Comparison of ENCODE assay signal across 27 cellular contexts in genomic region chrX:9147086-9147485, GRCh38.
"Had no signal": no experiment of that assay in that cellular context is flagged by ENCODE, and none has a peak within 500 bp of the region (broad histone marks: within the 10 kb centered on the region; RNA-seq: fewer than 3 reads in every experiment).

No MANE protein-coding gene starts in this region.

- FAIRE-seq: islet of Langerhans had no signal

- H3K27ac ChIP-seq: brain microvascular endothelial cell, foreskin keratinocyte, heart right ventricle, left lung, lower lobe of right lung, skin epidermis, testis had no signal

- H3K4me1 ChIP-seq: heart right ventricle, left lung, lower lobe of right lung, transverse colon had no signal

- H3K9me3 ChIP-seq: esophagus muscularis mucosa, left lung, lower lobe of right lung, testis, transverse colon, uterus had no signal

- H3K9me3 Mint-ChIP-seq: activated B cell treated with CpG ODN at 0.5 μM for 24 hours, natural killer cell had no signal

- DNase-seq: activated B cell treated with CpG ODN at 0.5 μM for 24 hours; activated CD4-positive, alpha-beta T cell treated with anti-CD3 and anti-CD28 coated beads, Interleukin-2, amount 50 U/mL, for 1 hour; activated CD8-positive, alpha-beta T cell treated with anti-CD3 and anti-CD28 coated beads for 36 hours; activated gamma-delta T cell treated with Interleukin-2 at 50 U/mL for 16 hours; activated naive CD4-positive, alpha-beta T cell treated with anti-CD3 and anti-CD28 coated beads, Interleukin-2, amount 50 U/mL, for 16 hours; activated T-cell treated with anti-CD3 and anti-CD28 coated beads, Interleukin-2, amount 50 U/mL, for 4 hours; amniotic stem cell; brain microvascular endothelial cell; effector CD4-positive, alpha-beta T cell; foreskin keratinocyte; heart right ventricle; left lung; lower lobe of right lung; natural killer cell; stimulated activated CD4-positive, alpha-beta T cell treated with anti-CD3 and anti-CD28 coated beads, Interleukin-12 subunit alpha, Interleukin-12 subunit beta, amount 100 ng/mL, for 4 hours; stimulated activated CD4-positive, alpha-beta T cell treated with anti-CD3 and anti-CD28 coated beads, Interleukin-4, amount 100 ng/mL, for 1 hour; stimulated activated naive CD8-positive, alpha-beta T cell treated with anti-CD3 and anti-CD28 coated beads, Interleukin-15, Interleukin-2, amounts not matched to agents 100 U/mL and 50 U/mL, for 24 hours; T-helper 2 cell; testis; transverse colon; uterus had no signal

- H3K27ac Mint-ChIP-seq: activated B cell treated with CpG ODN at 0.5 μM for 24 hours; activated CD8-positive, alpha-beta T cell treated with anti-CD3 and anti-CD28 coated beads for 36 hours; activated T-helper 17 cell treated with anti-CD3 and anti-CD28 coated beads, Interleukin-2, amount 50 U/mL, for 72 hours; dendritic cell treated with granulocyte-macrophage colony-stimulating factor and Interleukin-4, amounts not matched to agents 40 ng/mL and 50 ng/mL, for 4 days; natural killer cell; progenitor cell of endocrine pancreas had no signal

- H3K36me3 ChIP-seq: brain microvascular endothelial cell, esophagus muscularis mucosa, heart right ventricle, left lung, lower lobe of right lung, transverse colon, uterus had no signal

- H3K27me3 ChIP-seq: brain microvascular endothelial cell, esophagus muscularis mucosa, foreskin keratinocyte, left lung, testis, transverse colon, uterus had no signal

- H3K36me3 Mint-ChIP-seq: natural killer cell had no signal

- H3K4me3 Mint-ChIP-seq: activated B cell treated with CpG ODN at 0.5 μM for 24 hours; activated CD8-positive, alpha-beta T cell treated with anti-CD3 and anti-CD28 coated beads for 36 hours; activated T-cell treated with anti-CD3 and anti-CD28 coated beads, Interleukin-2, amount 50 U/mL, for 4 hours; activated T-helper 17 cell treated with anti-CD3 and anti-CD28 coated beads, Interleukin-2, amount 50 U/mL, for 72 hours; dendritic cell treated with granulocyte-macrophage colony-stimulating factor and Interleukin-4, amounts not matched to agents 40 ng/mL and 50 ng/mL, for 4 days; natural killer cell had no signal

- H3K4me3 ChIP-seq: esophagus muscularis mucosa, heart right ventricle, left lung, lower lobe of right lung, skin epidermis, testis, transverse colon, uterus had no signal

- ATAC-seq: activated CD8-positive, alpha-beta T cell treated with anti-CD3 and anti-CD28 coated beads for 36 hours; activated T-cell treated with anti-CD3 and anti-CD28 coated beads, Interleukin-2, amount 50 U/mL, for 4 hours; activated T-helper 17 cell treated with anti-CD3 and anti-CD28 coated beads, Interleukin-2, amount 50 U/mL, for 72 hours; foreskin keratinocyte; heart right ventricle; left lung; lower lobe of right lung; natural killer cell; stimulated activated naive CD8-positive, alpha-beta T cell treated with anti-CD3 and anti-CD28 coated beads, Interleukin-15, Interleukin-2, amounts not matched to agents 100 U/mL and 50 U/mL, for 24 hours had no signal

- H3K4me1 Mint-ChIP-seq: activated T-helper 17 cell treated with anti-CD3 and anti-CD28 coated beads, Interleukin-2, amount 50 U/mL, for 72 hours; natural killer cell had no signal

- H3K27me3 Mint-ChIP-seq: activated CD8-positive, alpha-beta T cell treated with anti-CD3 and anti-CD28 coated beads for 36 hours; activated T-helper 17 cell treated with anti-CD3 and anti-CD28 coated beads, Interleukin-2, amount 50 U/mL, for 72 hours had no signal
